In the genomic region with DNA sequence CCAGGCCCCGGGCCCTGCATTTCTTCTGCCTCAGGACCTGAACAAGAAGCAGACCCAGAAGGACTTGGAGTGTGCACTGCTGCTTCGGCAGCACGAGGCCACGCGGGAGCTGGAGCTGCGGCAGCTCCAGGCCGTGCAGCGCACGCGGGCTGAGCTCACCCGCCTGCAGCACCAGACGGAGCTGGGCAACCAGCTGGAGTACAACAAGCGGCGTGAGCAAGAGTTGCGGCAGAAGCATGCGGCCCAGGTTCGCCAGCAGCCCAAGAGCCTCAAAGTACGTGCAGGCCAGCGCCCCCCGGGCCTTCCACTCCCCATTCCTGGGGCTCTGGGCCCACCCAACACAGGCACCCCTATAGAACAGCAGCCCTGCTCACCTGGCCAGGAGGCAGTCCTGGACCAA, we compare ENCODE assay signal across 1 cellular context.
TF ChIP-seq lines count a peak whose summit lies in the region.

No MANE protein-coding gene starts in this region.

TF ChIP-seq in HEK293, 187 proteins besides CTCF, POLR2A, EP300 and RAD21:
- TF ChIP-seq ZNF2 (tag by site-specific recombination; IDR thresholded peaks at IDR 0.05) (0 out of 2 replicates have a peak, but pooled peaks have one; percentile 17), ZSCAN30 (tag by site-specific recombination; IDR thresholded peaks at IDR 0.05) (no peak)
